In genomic region chr3:9895715-9896114, GRCh38 we compare ENCODE assay signal across 7 cellular contexts. TPM values are rescaled to one million over a fixed set of nuclear protein-coding genes. Genes with fewer than 3 reads are reported as not detected.
"Had no signal": no experiment of that assay in that cellular context is flagged by ENCODE, and none has a peak within 500 bp of the region (broad histone marks: within the 10 kb centered on the region; RNA-seq: fewer than 3 reads in every experiment).

No MANE protein-coding gene starts in this region.

RNA-seq across cellular contexts. Expression of gene IL17RE, which starts 6.9 kb away (rescaled TPM):
- total RNA-seq: skeletal muscle tissue had no signal

RNA-seq across cellular contexts. Expression of gene CIDEC, which starts 15.7 kb away (rescaled TPM):
- total RNA-seq: activated CD4-positive, alpha-beta memory T cell treated with anti-CD3 and anti-CD28 coated beads for 36 hours; activated CD4-positive, alpha-beta T cell treated with anti-CD3 and anti-CD28 coated beads, Interleukin-2, amount 10 ng/mL, durations not matched to agents 24 days and 14 days; endodermal cell; esophagus mucosa; kidney epithelial cell; osteocyte had no signal
